ENCODE assay signal across 20 cellular contexts in the genomic region with DNA sequence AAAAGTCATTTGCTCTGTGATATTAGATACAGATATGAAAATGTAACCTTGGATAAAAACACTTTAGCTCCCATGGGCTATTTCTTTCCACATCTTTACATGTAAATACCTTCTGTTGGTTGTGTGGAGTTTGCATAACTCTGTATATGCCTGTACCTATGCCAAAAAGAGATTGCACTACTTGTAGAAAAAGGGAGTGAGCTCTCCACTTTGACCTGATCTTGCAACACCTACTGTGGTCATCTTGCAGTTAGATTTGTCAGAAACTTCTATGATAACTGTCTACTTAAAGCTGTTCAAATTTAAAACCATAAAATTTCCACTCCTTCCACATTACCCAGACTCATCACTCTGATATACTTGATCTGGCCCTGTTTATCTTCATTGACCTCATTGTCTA.
DNase-seq lines count a peak whose midpoint lies in the region; FAIRE-seq and TF ChIP-seq lines count a peak whose summit lies in the region.
"Had no signal": no experiment of that assay in that cellular context is flagged by ENCODE, and none has a peak within 500 bp of the region (broad histone marks: within the 10 kb centered on the region; RNA-seq: fewer than 3 reads in every experiment).

No MANE protein-coding gene starts in this region.

- H3K9me3 ChIP-seq in OCI-LY7 (ENCODE audit: low read length) = peaks cover 36% of the 10 kb centered on the region
- H3K9me3 ChIP-seq: BLaER1, Caco-2 had no signal

- intact Hi-C loops in OCI-LY7 (cut with micrococcal nuclease; ENCODE audit: unreplicated experiment) = no loop called here

- FAIRE-seq in HTR-8/SVneo (lab: Jason Lieb, UNC) = no peak
- FAIRE-seq: A204.1, G401.6, GM12892, GM19239 had no signal

- H2AFZ ChIP-seq in OCI-LY7 (ENCODE audit: low read length) = 0 out of 2 replicates have a peak overlapping the region, but pooled peaks have one; percentile 7
- H2AFZ ChIP-seq: GM23248 had no signal

- TF ChIP-seq CTCF in OCI-LY7 (conservative IDR thresholded peaks at IDR 0.05; ENCODE audit: low read length) (no peak), fibroblast of the aortic adventitia (IDR thresholded peaks at IDR 0.05; ENCODE audit: insufficient read depth, low read length) (no peak)

- H3K9me2 ChIP-seq in OCI-LY7 (ENCODE audit: insufficient read depth, low read length) = no peaks in the 10 kb centered on the region

- CTCF ChIA-PET in OCI-LY7 (lab: Charles Lee; ENCODE audit: unreplicated experiment) = no interaction called here

- DNase-seq in NCI-H1417 (lab: John Stamatoyannopoulos, UW) (peak in 2 of 3 experiments; percentile 1 to 10), NCI-H1417 treated with DMSO at 0.1 percent for 48 hours (lab: John Stamatoyannopoulos, UW) (no peak), OCI-LY7 (ENCODE audit: low spot score) (no peak), fibroblast of the aortic adventitia (ENCODE audit: low read depth) (peak; percentile 4), HTR-8/SVneo (ENCODE audit: insufficient read length, low spot score) (no peak), kidney tubule cell (ENCODE audit: low spot score) (no peak)
- DNase-seq: Caco-2; CD4-positive, CD25-positive, alpha-beta regulatory T cell; CD8-positive, alpha-beta T cell; DMS153; DND-41; GM23248; H9 had no signal

- H3K4me1 ChIP-seq in OCI-LY7 (ENCODE audit: insufficient read depth, low read length, poor library complexity, severe bottlenecking) = peaks cover 46% of the 10 kb centered on the region
- H3K4me1 ChIP-seq: BLaER1, Caco-2 had no signal

- no peaks in the 10 kb centered on the region for H4K20me1 ChIP-seq in OCI-LY7 (ENCODE audit: insufficient read depth, low read length)
- H4K20me1 ChIP-seq: BLaER1 had no signal

- POLR2A ChIA-PET in OCI-LY7 (lab: Charles Lee) = no interaction called here

- no peak overlapping the region for H3K27ac ChIP-seq in OCI-LY7 (ENCODE audit: low read depth, low read length, poor library complexity, severe bottlenecking)
- H3K27ac ChIP-seq: 22Rv1, BLaER1, C4-2B, GM23248 had no signal

- no peak overlapping the region for H3K4me2 ChIP-seq in OCI-LY7 (ENCODE audit: low read length)
- H3K4me2 ChIP-seq: BLaER1 had no signal

- H3K79me2 ChIP-seq in OCI-LY7 (ENCODE audit: insufficient read depth, low read depth, low read length) = no peaks in the 10 kb centered on the region

- H3K4me3 ChIP-seq in OCI-LY7 (ENCODE audit: low read depth, low read length, poor library complexity, severe bottlenecking) (no peak overlapping the region), fibroblast of the aortic adventitia (ENCODE audit: low read depth, low read length) (no peak overlapping the region)
- H3K4me3 ChIP-seq: BLaER1, GM23248 had no signal

- peaks cover 31% of the 10 kb centered on the region for H3K36me3 ChIP-seq in OCI-LY7 (ENCODE audit: insufficient read depth, low read length)
- H3K36me3 ChIP-seq: BLaER1 had no signal

- no TSS peak for BruUV-seq in OCI-LY7 (replicated peaks; lab: Mats Ljungman, UMichigan)

Comparison
In these comparisons a context has a peak if more than half of its experiments do, and no peak if none do; other contexts are left out.
1. DNase-seq: peak in NCI-H1417 (2 of 3) and fibroblast of the aortic adventitia (single experiment); none in NCI-H1417 treated with DMSO at 0.1 percent for 48 hours (single experiment), OCI-LY7 (single experiment), HTR-8/SVneo (single experiment) and kidney tubule cell (single experiment).